In the genomic region with DNA sequence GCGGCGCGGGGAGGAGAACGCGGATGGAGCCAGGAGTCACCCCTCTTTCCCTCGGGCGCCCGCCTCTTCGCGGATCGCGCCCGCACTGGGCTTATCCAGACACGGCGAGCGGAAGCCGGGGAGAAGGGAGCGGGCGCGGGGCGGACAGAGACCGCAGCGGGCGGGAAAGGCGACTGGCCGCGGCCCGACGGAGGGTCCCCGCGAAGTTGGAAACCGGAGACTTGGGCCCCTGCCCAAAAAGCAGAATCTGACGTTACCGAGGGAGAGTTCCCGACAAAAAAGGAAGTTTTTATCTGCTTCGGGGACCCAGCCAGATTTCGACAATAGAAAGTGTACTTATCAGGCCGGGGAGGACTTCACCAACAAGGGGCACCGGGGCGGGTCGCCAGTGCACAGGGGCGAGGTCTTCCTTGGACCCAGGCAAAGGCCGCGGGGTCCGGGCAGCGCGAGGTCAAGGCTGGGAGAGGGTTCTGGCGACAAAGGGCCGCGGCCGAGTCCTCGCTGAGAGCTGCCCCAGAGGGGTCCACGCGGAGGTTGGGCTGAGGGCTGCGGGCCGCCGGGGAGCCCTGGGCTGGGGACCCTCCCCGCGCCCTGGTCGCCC, we compare ENCODE assay signal across 8 cellular contexts. TPM values are rescaled to one million over a fixed set of nuclear protein-coding genes. Genes with fewer than 3 reads are reported as not detected.
DNase-seq lines count a peak whose midpoint lies in the region; ATAC-seq and TF ChIP-seq lines count a peak whose summit lies in the region.

No MANE protein-coding gene starts in this region.

- H3F3A ChIP-seq in PC-3 (ENCODE audit: low read length, unreplicated experiment), result no peaks in the 10 kb centered on the region

- H2AFZ ChIP-seq in PC-3 (ENCODE audit: low read length), result peak overlapping the region; percentile 75

- H3K9me3 ChIP-seq in CD8-positive, alpha-beta memory T cell (ENCODE audit: low read length), result no peaks in the 10 kb centered on the region
- H3K9me3 ChIP-seq in PC-3 (ENCODE audit: low read length), result no peaks in the 10 kb centered on the region

- H3K4me2 ChIP-seq in PC-3 (ENCODE audit: low read length), result peak overlapping the region; percentile 93

- H3K4me3 Mint-ChIP-seq in CD8-positive, alpha-beta memory T cell, result peak overlapping the region; percentile 67 to 88 (median 74)
- H3K4me3 Mint-ChIP-seq in endothelial cell (ENCODE audit: unreplicated experiment), result peak overlapping the region; percentile 51
- H3K4me3 Mint-ChIP-seq in naive thymus-derived CD8-positive, alpha-beta T cell, result peak overlapping the region; percentile 45 to 78 (median 71)

- peak overlapping the region in 2 of 8 donors; percentile 43 to 87 for H3K27ac Mint-ChIP-seq in CD8-positive, alpha-beta memory T cell
- no peak overlapping the region for H3K27ac Mint-ChIP-seq in endothelial cell (ENCODE audit: unreplicated experiment)
- no peak overlapping the region for H3K27ac Mint-ChIP-seq in naive thymus-derived CD8-positive, alpha-beta T cell

- H3K27me3 ChIP-seq in CD8-positive, alpha-beta memory T cell (ENCODE audit: insufficient read depth, low read length, poor library complexity, severe bottlenecking), result peaks cover 16% of the 10 kb centered on the region
- H3K27me3 ChIP-seq in PC-3 (ENCODE audit: low read length), result no peaks in the 10 kb centered on the region

- POLR2A ChIA-PET in CD8-positive, alpha-beta memory T cell (lab: Charles Lee), result interaction anchor here (1.0 to 1.5 kb wide), 3 partner anchors 13 to 62 kb away, joined by 3 to 4 read pairs (median 4); no protein-coding TSS in a partner anchor
- POLR2A ChIA-PET in PC-3 (lab: Charles Lee; ENCODE audit: unreplicated experiment), result no interaction called here
- POLR2A ChIA-PET in naive thymus-derived CD8-positive, alpha-beta T cell (lab: Charles Lee), result interaction anchor here (1.1 kb wide), 1 partner anchor 27 kb away, joined by 4 read pairs; no protein-coding TSS in a partner anchor

- H3K9me2 ChIP-seq in PC-3 (replicated peaks; ENCODE audit: low read length), result no peaks in the 10 kb centered on the region

- peak overlapping the region; percentile 68 for H3K9ac ChIP-seq in PC-3 (ENCODE audit: low read length)

- H3K4me1 Mint-ChIP-seq in CD8-positive, alpha-beta memory T cell, result peaks cover 0 to 24% (median 9%) of the 10 kb centered on the region in 3 donors
- H3K4me1 Mint-ChIP-seq in endothelial cell (ENCODE audit: unreplicated experiment), result no peaks in the 10 kb centered on the region
- peaks cover 3 to 17% (median 12%) of the 10 kb centered on the region in 4 donors for H3K4me1 Mint-ChIP-seq in naive thymus-derived CD8-positive, alpha-beta T cell

- peaks cover 0 to 13% (median 2%) of the 10 kb centered on the region in 3 donors for H3K36me3 Mint-ChIP-seq in CD8-positive, alpha-beta memory T cell
- H3K36me3 Mint-ChIP-seq in endothelial cell (ENCODE audit: low read depth, unreplicated experiment), result peaks cover 11% of the 10 kb centered on the region
- peaks cover 2 to 9% (median 7%) of the 10 kb centered on the region in 3 donors for H3K36me3 Mint-ChIP-seq in naive thymus-derived CD8-positive, alpha-beta T cell

- H3K4me3 ChIP-seq in CD8-positive, alpha-beta memory T cell (ENCODE audit: low read length), result peak overlapping the region; percentile 39
- H3K4me3 ChIP-seq in PC-3 (ENCODE audit: low read length), result peak overlapping the region; percentile 80

- intact Hi-C loops in PC-3 (cut with micrococcal nuclease), result no loop called here

- DNase-seq in CD8-positive, alpha-beta memory T cell, result peak in 1 of 5 donors; percentile 10
- DNase-seq in PC-3 (no peak), endothelial cell (ENCODE audit: low spot score) (peak; percentile 30), NCI-H2029 treated with DMSO at 0.1 percent for 48 hours (lab: John Stamatoyannopoulos, UW) (no peak), GDM1 (lab: John Stamatoyannopoulos, UW) (no peak), activated gamma-delta T cell treated with Interleukin-2 at 50 U/mL for 16 hours (no peak)
- peak in 1 of 10 donors; percentile 25 for DNase-seq in naive thymus-derived CD8-positive, alpha-beta T cell

- ATAC-seq in PC-3, result peak; percentile 6
- peak; percentile 24 to 35 for ATAC-seq in naive thymus-derived CD8-positive, alpha-beta T cell
- no peak for ATAC-seq in HG03108 (IDR thresholded peaks at IDR 0.05; ENCODE audit: unreplicated experiment)

- no peaks in the 10 kb centered on the region for H3K36me3 ChIP-seq in CD8-positive, alpha-beta memory T cell (ENCODE audit: insufficient read depth, low read length)
- H3K36me3 ChIP-seq in PC-3 (ENCODE audit: low read depth, low read length), result no peaks in the 10 kb centered on the region

- H3K27me3 Mint-ChIP-seq in CD8-positive, alpha-beta memory T cell, result peaks cover 42 to 43% of the 10 kb centered on the region in 2 donors
- H3K27me3 Mint-ChIP-seq in endothelial cell (ENCODE audit: unreplicated experiment), result peaks cover 28% of the 10 kb centered on the region
- H3K27me3 Mint-ChIP-seq in naive thymus-derived CD8-positive, alpha-beta T cell, result peaks cover 30 to 48% (median 37%) of the 10 kb centered on the region in 5 donors

- peaks cover 10% of the 10 kb centered on the region for H3K4me1 ChIP-seq in CD8-positive, alpha-beta memory T cell (ENCODE audit: insufficient read depth, low read length)
- 0 out of 2 replicates have a peak, but pooled peaks cover 4% of the 10 kb centered on the region for H3K4me1 ChIP-seq in PC-3 (ENCODE audit: insufficient read depth, low read length)

- H3K79me2 ChIP-seq in PC-3 (ENCODE audit: low read length), result no peaks in the 10 kb centered on the region

- H4K20me1 ChIP-seq in PC-3 (ENCODE audit: low read length), result no peaks in the 10 kb centered on the region

- no TSS peak for BruUV-seq in PC-3 (replicated peaks; lab: Mats Ljungman, UMichigan)

- TF ChIP-seq CTCF in PC-3 (conservative IDR thresholded peaks at IDR 0.05; ENCODE audit: low read depth, low read length) (no peak), endothelial cell (IDR thresholded peaks at IDR 0.05; ENCODE audit: unreplicated experiment) (no peak)

- H3K9me3 Mint-ChIP-seq in CD8-positive, alpha-beta memory T cell, result no peaks in the 10 kb centered on the region
- no peaks in the 10 kb centered on the region for H3K9me3 Mint-ChIP-seq in endothelial cell (ENCODE audit: unreplicated experiment)
- peaks cover 0 to 8% (median 2%) of the 10 kb centered on the region in 9 donors for H3K9me3 Mint-ChIP-seq in naive thymus-derived CD8-positive, alpha-beta T cell

- CTCF ChIA-PET in CD8-positive, alpha-beta memory T cell (lab: Charles Lee), result interaction anchor here (0.7 to 3.6 kb wide), 13 partner anchors 17 to 128 kb away, joined by 3 to 22 read pairs (median 5); a partner anchor contains a TSS
- CTCF ChIA-PET in PC-3 (lab: Charles Lee), result interaction anchor here (0.5 to 1.9 kb wide), 7 partner anchors 22 to 205 kb away, joined by 3 to 11 read pairs (median 8); no protein-coding TSS in a partner anchor

- no peak overlapping the region for H3K27ac ChIP-seq in CD8-positive, alpha-beta memory T cell (ENCODE audit: low read depth, low read length)
- no peak overlapping the region for H3K27ac ChIP-seq in PC-3 (ENCODE audit: low read length)

RNA-seq across cellular contexts. Expression of a gene that starts 0.5 kb away (rescaled TPM):
- 1 to 10 TPM in 1 of 2 experiments, under 1 TPM in 1; 0.83 to 1.0 TPM for total RNA-seq in CD8-positive, alpha-beta memory T cell
- polyA plus RNA-seq in CD8-positive, alpha-beta memory T cell, result 2.9 TPM
- total RNA-seq in PC-3 (2014; rRNA removed), result 1.0 and 6.4 TPM in 2 replicates
- 2.2 TPM for total RNA-seq in endothelial cell (ENCODE audit: unreplicated experiment)
- total RNA-seq in naive thymus-derived CD8-positive, alpha-beta T cell, result under 1 TPM in 1 of 2 experiments, not detected in 1; 0.44 TPM
- polyA plus RNA-seq in naive thymus-derived CD8-positive, alpha-beta T cell, result 1 to 10 TPM in 1 of 3 donors, not detected in 2; 1.1 TPM

RNA-seq across cellular contexts. Expression of a gene that starts 45.3 kb away (rescaled TPM):
- total RNA-seq in CD8-positive, alpha-beta memory T cell, result under 1 TPM; 0.38 to 0.53 TPM
- polyA plus RNA-seq in CD8-positive, alpha-beta memory T cell, result 1.2 TPM
- total RNA-seq in PC-3 (2014; rRNA removed), result 0.86 and 2.5 TPM in 2 replicates
- 0.54 TPM for total RNA-seq in endothelial cell (ENCODE audit: unreplicated experiment)
- total RNA-seq in naive thymus-derived CD8-positive, alpha-beta T cell, result 1 to 10 TPM; 4.0 to 5.3 TPM
- 10 to 100 TPM in 1 of 3 donors, 1 to 10 TPM in 2; 5.0 to 11.4 (median 7.1) TPM for polyA plus RNA-seq in naive thymus-derived CD8-positive, alpha-beta T cell

RNA-seq across cellular contexts. Expression of a gene that starts 47.6 kb away (rescaled TPM):
- total RNA-seq in CD8-positive, alpha-beta memory T cell, result not detected
- polyA plus RNA-seq in CD8-positive, alpha-beta memory T cell, result 0.23 TPM
- total RNA-seq in PC-3 (2014; rRNA removed) (0.40 and 0.62 TPM in 2 replicates), endothelial cell (ENCODE audit: unreplicated experiment) (0.51 TPM)
- total RNA-seq in naive thymus-derived CD8-positive, alpha-beta T cell, result 1 to 10 TPM in 1 of 2 experiments, under 1 TPM in 1; 0.52 to 2.1 TPM
- 1 to 10 TPM in 1 of 3 donors, under 1 TPM in 2; 0.40 to 1.0 (median 0.53) TPM for polyA plus RNA-seq in naive thymus-derived CD8-positive, alpha-beta T cell

RNA-seq across cellular contexts. Expression of a gene that starts 58.4 kb away (rescaled TPM):
- under 1 TPM in 1 of 2 experiments, not detected in 1; 0.46 TPM for total RNA-seq in CD8-positive, alpha-beta memory T cell
- 0.28 TPM for polyA plus RNA-seq in CD8-positive, alpha-beta memory T cell
- total RNA-seq in PC-3 (2014; rRNA removed) (2.6 and 4.1 TPM in 2 replicates), endothelial cell (ENCODE audit: unreplicated experiment) (0.77 TPM)
- total RNA-seq in naive thymus-derived CD8-positive, alpha-beta T cell, result not detected
- polyA plus RNA-seq in naive thymus-derived CD8-positive, alpha-beta T cell, result under 1 TPM in 2 of 3 donors, not detected in 1; 0.07 to 0.52 TPM
